10 cellular contexts compared by ENCODE assay signal in the genomic region with DNA sequence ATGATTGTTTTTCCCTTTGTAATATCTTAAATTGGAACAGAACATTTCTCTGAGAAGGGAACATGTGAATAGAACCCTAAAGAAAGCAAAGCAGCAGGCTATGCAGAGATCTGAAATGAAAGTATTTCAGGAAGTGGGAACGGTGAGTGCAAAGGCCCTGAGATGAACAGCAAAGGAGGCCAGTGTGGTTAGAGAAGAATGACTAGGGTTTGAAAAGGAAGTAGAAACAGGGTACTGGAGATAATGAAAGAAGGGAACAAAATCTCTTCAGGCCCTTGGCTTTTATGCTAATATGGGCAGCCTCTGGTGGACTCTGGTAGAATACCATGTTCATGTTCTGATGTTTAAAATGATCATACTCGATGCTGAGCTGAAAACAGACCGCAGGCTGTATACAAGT. TPM values are rescaled to one million over a fixed set of nuclear protein-coding genes. Genes with fewer than 3 reads are reported as not detected.
DNase-seq lines count a peak whose midpoint lies in the region; ATAC-seq, FAIRE-seq and TF ChIP-seq lines count a peak whose summit lies in the region.
"Had no signal": no experiment of that assay in that cellular context is flagged by ENCODE, and none has a peak within 500 bp of the region (broad histone marks: within the 10 kb centered on the region; RNA-seq: fewer than 3 reads in every experiment).

No MANE protein-coding gene starts in this region.

- FAIRE-seq in GM12892 (lab: Jason Lieb, UNC) (no peak), HTR-8/SVneo (lab: Jason Lieb, UNC) (no peak)

- H3K27me3 ChIP-seq in CD4-positive, alpha-beta T cell (ENCODE audit: control insufficient read depth, insufficient read depth, low read length), result no peaks in the 10 kb centered on the region

- H3K27ac Mint-ChIP-seq in activated T-helper 2 cell treated with anti-CD3 and anti-CD28 coated beads, Interferon-gamma antibody, Interleukin-2, Interleukin-4, amounts not matched to agents 10 μg/mL and 5 μg/mL and 100 μg/mL, durations not matched to agents 14 hours and 24 hours and 36 hours, result peak overlapping the region; percentile 18
- H3K27ac Mint-ChIP-seq in CD4-positive, alpha-beta T cell, result no peak overlapping the region

- intact Hi-C loops in activated T-helper 2 cell treated with anti-CD3 and anti-CD28 coated beads, Interferon-gamma antibody, Interleukin-2, Interleukin-4, amounts not matched to agents 10 μg/mL and 5 μg/mL and 100 μg/mL, durations not matched to agents 14 hours and 24 hours and 36 hours (cut with micrococcal nuclease), result no loop called here
- intact Hi-C loops in CD4-positive, alpha-beta T cell (cut with DNase I, micrococcal nuclease), result no loop called here

- H3K4me3 Mint-ChIP-seq in activated T-helper 2 cell treated with anti-CD3 and anti-CD28 coated beads, Interferon-gamma antibody, Interleukin-2, Interleukin-4, amounts not matched to agents 10 μg/mL and 5 μg/mL and 100 μg/mL, durations not matched to agents 14 hours and 24 hours and 36 hours (ENCODE audit: low read depth), result no peak overlapping the region
- no peak overlapping the region for H3K4me3 Mint-ChIP-seq in CD4-positive, alpha-beta T cell
- H3K4me3 Mint-ChIP-seq: activated T-cell treated with anti-CD3 and anti-CD28 coated beads, Interleukin-2, amount 50 U/mL, for 4 hours had no signal

- H3K9me3 ChIP-seq in CD4-positive, alpha-beta T cell (ENCODE audit: control insufficient read depth, low read length), result no peaks in the 10 kb centered on the region

- no peaks in the 10 kb centered on the region for H3K27me3 Mint-ChIP-seq in activated T-helper 2 cell treated with anti-CD3 and anti-CD28 coated beads, Interferon-gamma antibody, Interleukin-2, Interleukin-4, amounts not matched to agents 10 μg/mL and 5 μg/mL and 100 μg/mL, durations not matched to agents 14 hours and 24 hours and 36 hours (ENCODE audit: low read depth)
- H3K27me3 Mint-ChIP-seq in CD4-positive, alpha-beta T cell, result no peaks in the 10 kb centered on the region

- CTCF ChIA-PET in RWPE1 (lab: Yijun Ruan, JAX), result interaction anchor here (0.5 kb wide), 1 partner anchor 138 kb away, joined by 4 read pairs; no protein-coding TSS in a partner anchor
- CTCF ChIA-PET in CD4-positive, alpha-beta T cell (lab: Charles Lee), result interaction anchor here (1.1 kb wide), 1 partner anchor 8 kb away, joined by 3 read pairs; no protein-coding TSS in a partner anchor

- peak; percentile 7 for DNase-seq in GM12892 (ENCODE audit: insufficient read length)
- no peak for DNase-seq in activated T-helper 2 cell treated with anti-CD3 and anti-CD28 coated beads, Interferon-gamma antibody, Interleukin-2, Interleukin-4, amounts not matched to agents 10 μg/mL and 5 μg/mL and 100 μg/mL, durations not matched to agents 14 hours and 24 hours and 36 hours (ENCODE audit: low spot score)
- DNase-seq in RWPE1 (ENCODE audit: low spot score), result no peak
- no peak for DNase-seq in superior temporal gyrus (ENCODE audit: extremely low spot score)
- DNase-seq in CD4-positive, alpha-beta T cell, result no peak
- no peak for DNase-seq in HTR-8/SVneo (ENCODE audit: insufficient read length, low spot score)
- DNase-seq: activated T-cell treated with anti-CD3 and anti-CD28 coated beads, Interleukin-2, amount 50 U/mL, for 4 hours; NCI-H748 treated with DMSO at 0.1 percent for 48 hours had no signal

- peaks cover 12% of the 10 kb centered on the region for H3K4me1 Mint-ChIP-seq in activated T-helper 2 cell treated with anti-CD3 and anti-CD28 coated beads, Interferon-gamma antibody, Interleukin-2, Interleukin-4, amounts not matched to agents 10 μg/mL and 5 μg/mL and 100 μg/mL, durations not matched to agents 14 hours and 24 hours and 36 hours (ENCODE audit: low read depth)
- peaks cover 10% of the 10 kb centered on the region for H3K4me1 Mint-ChIP-seq in CD4-positive, alpha-beta T cell (ENCODE audit: low read depth)

- H3K9me3 Mint-ChIP-seq in activated T-helper 2 cell treated with anti-CD3 and anti-CD28 coated beads, Interferon-gamma antibody, Interleukin-2, Interleukin-4, amounts not matched to agents 10 μg/mL and 5 μg/mL and 100 μg/mL, durations not matched to agents 14 hours and 24 hours and 36 hours, result no peaks in the 10 kb centered on the region
- no peaks in the 10 kb centered on the region for H3K9me3 Mint-ChIP-seq in CD4-positive, alpha-beta T cell
- H3K9me3 Mint-ChIP-seq: activated T-cell treated with anti-CD3 and anti-CD28 coated beads, Interleukin-2, amount 50 U/mL, for 4 hours had no signal

- no peak overlapping the region for H3K27ac ChIP-seq in RWPE1
- no peak overlapping the region for H3K27ac ChIP-seq in CD4-positive, alpha-beta T cell (ENCODE audit: low read depth, low read length)

- ATAC-seq in GM19468 (IDR thresholded peaks at IDR 0.05; ENCODE audit: extremely low read depth, unreplicated experiment), result peak; percentile 69
- peak; percentile 84 for ATAC-seq in HG03175 (IDR thresholded peaks at IDR 0.05; ENCODE audit: unreplicated experiment)
- ATAC-seq in CD4-positive, alpha-beta T cell (ENCODE audit: poor library complexity), result no peak

- POLR2A ChIA-PET in RWPE1 (lab: Yijun Ruan, JAX; ENCODE audit: low non-redundant PET), result no interaction called here
- POLR2A ChIA-PET in CD4-positive, alpha-beta T cell (lab: Charles Lee), result no interaction called here

- TF ChIP-seq CTCF in RWPE1 (conservative IDR thresholded peaks at IDR 0.05; ENCODE audit: low read depth), result no peak
- TF ChIP-seq CTCF in CD4-positive, alpha-beta T cell (IDR thresholded peaks at IDR 0.05), result no peak

- no peak for TF ChIP-seq POLR2A in GM12892 (IDR thresholded peaks at IDR 0.05; ENCODE audit: low read depth, low read length)

- H3K36me3 Mint-ChIP-seq in activated T-helper 2 cell treated with anti-CD3 and anti-CD28 coated beads, Interferon-gamma antibody, Interleukin-2, Interleukin-4, amounts not matched to agents 10 μg/mL and 5 μg/mL and 100 μg/mL, durations not matched to agents 14 hours and 24 hours and 36 hours (ENCODE audit: low read depth), result peaks cover 2% of the 10 kb centered on the region
- H3K36me3 Mint-ChIP-seq in CD4-positive, alpha-beta T cell (ENCODE audit: low read depth), result no peaks in the 10 kb centered on the region

RNA-seq across cellular contexts. Expression of gene ARHGAP21, which starts 22.2 kb away (rescaled TPM):
- 13.6 TPM for polyA plus RNA-seq in GM12892 (2012; ENCODE audit: missing spikeins)
- 40.0 and 43.2 TPM in 2 replicates for total RNA-seq in activated T-helper 2 cell treated with anti-CD3 and anti-CD28 coated beads, Interferon-gamma antibody, Interleukin-2, Interleukin-4, amounts not matched to agents 10 μg/mL and 5 μg/mL and 100 μg/mL, durations not matched to agents 14 hours and 24 hours and 36 hours
- 10 to 100 TPM; 38.4 to 43.4 TPM for total RNA-seq in CD4-positive, alpha-beta T cell
